ENCODE assay signal across 9 cellular contexts in genomic region chr4:1082215-1083182, GRCh38. TPM values are rescaled to one million over a fixed set of nuclear protein-coding genes. Genes with fewer than 3 reads are reported as not detected.
DNase-seq lines count a peak whose midpoint lies in the region; ATAC-seq and TF ChIP-seq lines count a peak whose summit lies in the region.
"Had no signal": no experiment of that assay in that cellular context is flagged by ENCODE, and none has a peak within 500 bp of the region (broad histone marks: within the 10 kb centered on the region; RNA-seq: fewer than 3 reads in every experiment).

No MANE protein-coding gene starts in this region.

- H3K36me3 Mint-ChIP-seq in Caco-2 (ENCODE audit: insufficient read depth, unreplicated experiment), result no peaks in the 10 kb centered on the region

- H3K27ac ChIP-seq in sigmoid colon, result no peak overlapping the region

- H3K27ac Mint-ChIP-seq in Caco-2 (ENCODE audit: unreplicated experiment), result no peak overlapping the region

- no peak for ATAC-seq in GM19463 (IDR thresholded peaks at IDR 0.05; ENCODE audit: unreplicated experiment)
- ATAC-seq: K562 had no signal

- peaks cover 6% of the 10 kb centered on the region for H3K4me1 Mint-ChIP-seq in Caco-2 (ENCODE audit: low read depth, unreplicated experiment)

- H3K4me3 Mint-ChIP-seq in Caco-2 (ENCODE audit: unreplicated experiment), result no peak overlapping the region

- CTCF ChIA-PET in Caco-2 (lab: Charles Lee), result no interaction called here

- H3K4me1 ChIP-seq in sigmoid colon (no peaks in the 10 kb centered on the region), Caco-2 (no peaks in the 10 kb centered on the region)

- BruUV-seq in Caco-2 (replicated peaks; lab: Mats Ljungman, UMichigan), result no TSS peak

- H3K9me3 Mint-ChIP-seq in Caco-2 (ENCODE audit: unreplicated experiment), result peaks cover under 1% of the 10 kb centered on the region

- POLR2A ChIA-PET in Caco-2 (lab: Charles Lee), result no interaction called here

- H3K27me3 Mint-ChIP-seq in Caco-2 (ENCODE audit: insufficient read depth, unreplicated experiment), result peaks cover 15% of the 10 kb centered on the region

- intact Hi-C loops in sigmoid colon (cut with DNase I) (no loop called here), Caco-2 (cut with micrococcal nuclease; ENCODE audit: unreplicated experiment) (no loop called here)

- H3K4me3 ChIP-seq in fibroblast of villous mesenchyme (ENCODE audit: low read depth, low read length) (no peak overlapping the region), sigmoid colon (no peak overlapping the region), Caco-2 (ENCODE audit: low read depth, low read length) (no peak overlapping the region)
- H3K4me3 ChIP-seq: K562 had no signal

- H3K36me3 ChIP-seq in sigmoid colon (no peaks in the 10 kb centered on the region), Caco-2 (ENCODE audit: control insufficient read depth, insufficient read depth, low read length) (no peaks in the 10 kb centered on the region)

- TF ChIP-seq CTCF in fibroblast of villous mesenchyme (IDR thresholded peaks at IDR 0.05; ENCODE audit: insufficient read depth, low read depth, low read length), result no peak
- TF ChIP-seq CTCF in sigmoid colon (IDR thresholded peaks at IDR 0.05), result no peak
- TF ChIP-seq CTCF in Caco-2 (IDR thresholded peaks at IDR 0.05; ENCODE audit: insufficient read depth in 1 of 2, low read depth in 1 of 2, low read length in 1 of 2, severe bottlenecking in 1 of 2, unreplicated experiment in 1 of 2), result no peak

- H3K27me3 ChIP-seq in sigmoid colon (peaks cover 0 to 40% (median 8%) of the 10 kb centered on the region in 3 donors), Caco-2 (replicated peaks; ENCODE audit: control insufficient read depth, insufficient read depth, low read length) (no peaks in the 10 kb centered on the region)

- DNase-seq in HK-2 (ENCODE audit: unreplicated experiment), result peak; percentile 85
- peak; percentile 93 for DNase-seq in RPMI8226
- peak; percentile 74 for DNase-seq in fibroblast of villous mesenchyme (ENCODE audit: low read depth)
- DNase-seq in sigmoid colon, result peak; percentile 75
- no peak for DNase-seq in activated naive CD4-positive, alpha-beta T cell (lab: John Stamatoyannopoulos, UW)
- DNase-seq in Caco-2, result no peak
- no peak for DNase-seq in DMS114 treated with DMSO at 0.1 percent for 48 hours (lab: John Stamatoyannopoulos, UW; ENCODE audit: unreplicated experiment)

- TF ChIP-seq EP300 in sigmoid colon (IDR thresholded peaks at IDR 0.05), result no peak

- WGBS in sigmoid colon, 2 donors, result 29 to 64% methylated on average over 29 of the region's 29 CpGs

- TF ChIP-seq POLR2A in sigmoid colon (IDR thresholded peaks at IDR 0.05), result no peak

- H3K9me3 ChIP-seq in sigmoid colon (no peaks in the 10 kb centered on the region), Caco-2 (no peaks in the 10 kb centered on the region; the same call in 1 of the 2 replicates)

RNA-seq across cellular contexts. Expression of gene RNF212, which starts 30.9 kb away (rescaled TPM):
- total RNA-seq in fibroblast of villous mesenchyme (2.9 and 3.0 TPM in 2 replicates), sigmoid colon (10 to 100 TPM in 1 of 4 donors, 1 to 10 TPM in 3; 3.1 to 12.8 (median 6.8) TPM), Caco-2 (2022) (not detected in 2 replicates)
- polyA plus RNA-seq in sigmoid colon, result 1 to 10 TPM in 1 of 3 donors, under 1 TPM in 1, not detected in 1; 0.60 to 3.4 TPM
- total RNA-seq: K562 had no signal

Comparison
In these comparisons a context has a peak if more than half of its experiments do, and no peak if none do; other contexts are left out.
1. DNase-seq: peak in HK-2 (single experiment), RPMI8226 (single experiment), fibroblast of villous mesenchyme (single experiment) and sigmoid colon (single experiment); none in activated naive CD4-positive, alpha-beta T cell (0 of 4), Caco-2 (0 of 2) and DMS114 treated with DMSO at 0.1 percent for 48 hours (single experiment).